ENCODE assay signal across 12 cellular contexts in the genomic region with DNA sequence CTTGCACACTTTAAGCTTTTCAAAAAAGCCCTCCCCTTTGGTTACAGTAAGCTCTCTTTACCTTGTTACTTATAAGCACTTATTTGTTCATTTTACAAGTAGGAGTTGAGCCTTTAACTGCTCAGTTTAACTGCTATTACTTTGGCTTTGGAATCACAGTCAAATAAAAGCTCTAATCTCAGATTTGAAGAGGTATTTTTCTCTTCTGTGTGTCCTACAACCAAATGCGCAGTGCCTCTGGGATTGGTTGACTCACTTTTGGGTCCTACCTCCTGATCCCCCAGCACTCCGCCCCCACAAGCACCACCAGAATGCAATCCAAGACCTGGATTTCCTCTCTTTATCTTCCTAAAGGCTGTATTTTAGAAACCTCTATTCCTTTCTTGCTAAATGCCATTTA. TPM values are rescaled to one million over a fixed set of nuclear protein-coding genes. Genes with fewer than 3 reads are reported as not detected.
A peak's percentile ranks its signal among the peaks of the same experiment; 100 is the strongest.
DNase-seq lines count a peak whose midpoint lies in the region; ATAC-seq, FAIRE-seq and TF ChIP-seq lines count a peak whose summit lies in the region.
"Had no signal": no experiment of that assay in that cellular context is flagged by ENCODE, and none has a peak within 500 bp of the region (broad histone marks: within the 10 kb centered on the region; RNA-seq: fewer than 3 reads in every experiment).

No MANE protein-coding gene starts in this region.

- peak overlapping the region; percentile 17 for H3K27ac Mint-ChIP-seq in MCF 10A (ENCODE audit: low read depth, unreplicated experiment)
- H3K27ac Mint-ChIP-seq in naive thymus-derived CD4-positive, alpha-beta T cell: peak overlapping the region in 5 of 9 donors; percentile 7 to 71 (median 52)

- H4K20me1 ChIP-seq in MM.1S (ENCODE audit: insufficient read depth, low read length): no peaks in the 10 kb centered on the region

- H3K4me1 ChIP-seq in A549 (peaks cover 57% of the 10 kb centered on the region), MM.1S (ENCODE audit: low read length) (peaks cover 32% of the 10 kb centered on the region)
- peaks cover 28 to 37% of the 10 kb centered on the region in 2 donors for H3K4me1 ChIP-seq in naive thymus-derived CD4-positive, alpha-beta T cell (ENCODE audit: control insufficient read depth in 2 of 2, insufficient read depth in 2 of 2, low read length in 2 of 2)

- H3K4me3 ChIP-seq in A549 (no peak overlapping the region), MM.1S (ENCODE audit: low read length) (no peak overlapping the region)
- H3K4me3 ChIP-seq in naive thymus-derived CD4-positive, alpha-beta T cell (ENCODE audit: low read length): no peak overlapping the region
- H3K4me3 ChIP-seq: GM23248 had no signal

- H3K9me3 Mint-ChIP-seq in MCF 10A (ENCODE audit: unreplicated experiment): no peaks in the 10 kb centered on the region
- no peaks in the 10 kb centered on the region for H3K9me3 Mint-ChIP-seq in naive thymus-derived CD4-positive, alpha-beta T cell

- FAIRE-seq in A549 (lab: Jason Lieb, UNC) (no peak), GM19239 (lab: Jason Lieb, UNC) (peak; percentile 52)
- FAIRE-seq: keratinocyte had no signal

- CTCF ChIA-PET in A549 (lab: Yijun Ruan, JAX) (interaction anchor here (1.1 to 1.4 kb wide), 4 partner anchors 12 to 181 kb away, joined by 3 to 6 read pairs (median 4); no protein-coding TSS in a partner anchor), MCF 10A (lab: Yijun Ruan, JAX) (interaction anchor here (0.7 to 14.9 kb wide), 5 partner anchors 11 to 180 kb away, joined by 3 to 270 read pairs (median 6); a partner anchor contains a TSS)
- CTCF ChIA-PET in naive thymus-derived CD4-positive, alpha-beta T cell (lab: Charles Lee): interaction anchor here (0.9 to 1.1 kb wide), 2 partner anchors 9 to 12 kb away, joined by 3 to 4 read pairs; no protein-coding TSS in a partner anchor

- H3K36me3 Mint-ChIP-seq in MCF 10A (ENCODE audit: insufficient read depth, unreplicated experiment): peaks cover 7% of the 10 kb centered on the region
- peaks cover 3 to 15% (median 6%) of the 10 kb centered on the region in 5 donors for H3K36me3 Mint-ChIP-seq in naive thymus-derived CD4-positive, alpha-beta T cell

- H3F3A ChIP-seq in MM.1S (ENCODE audit: insufficient read depth, low read length): peaks cover 25% of the 10 kb centered on the region

- 0 out of 2 replicates have a peak, but pooled peaks cover 9% of the 10 kb centered on the region for H3K79me2 ChIP-seq in MM.1S (ENCODE audit: low read length)

- no TSS peak for BruUV-seq in MCF 10A (replicated peaks; lab: Mats Ljungman, UMichigan)

- peak overlapping the region; percentile 81 for H3K4me2 ChIP-seq in A549
- H3K4me2 ChIP-seq in MM.1S (ENCODE audit: low read depth, low read length): no peak overlapping the region

- WGBS in A549 (ENCODE audit: missing lambda C conversion rate): 88% methylated on average over 2 of the region's 2 CpGs

- H3K9ac ChIP-seq in MM.1S (ENCODE audit: low read length): no peak overlapping the region
- H3K9ac ChIP-seq: GM23248 had no signal

- intact Hi-C loops in MCF 10A (cut with micrococcal nuclease): no loop called here
- intact Hi-C loops in naive thymus-derived CD4-positive, alpha-beta T cell (cut with micrococcal nuclease): no loop called here

- TF ChIP-seq RAD21 in A549 (conservative IDR thresholded peaks at IDR 0.05 in 1 of 2, IDR thresholded peaks at IDR 0.05 in 1 of 2): no peak

- POLR2A ChIA-PET in A549 (lab: Yijun Ruan, JAX) (interaction anchor here (0.5 kb wide), 1 partner anchor 268 kb away, joined by 4 read pairs; no protein-coding TSS in a partner anchor), MCF 10A (lab: Yijun Ruan, JAX) (interaction anchor here (0.5 to 7.1 kb wide), 18 partner anchors 11 to 193 kb away, joined by 3 to 207 read pairs (median 6); a partner anchor contains a TSS)
- POLR2A ChIA-PET in naive thymus-derived CD4-positive, alpha-beta T cell (lab: Charles Lee): interaction anchor here (1.0 to 5.5 kb wide), 4 partner anchors 13 to 163 kb away, joined by 4 to 356 read pairs (median 42); a partner anchor contains a TSS

- H3K27ac ChIP-seq in A549: peak overlapping the region in 1 of 2 experiments; percentile 42; a peak in 1 of 6 replicates
- no peak overlapping the region for H3K27ac ChIP-seq in naive thymus-derived CD4-positive, alpha-beta T cell (ENCODE audit: low read depth, low read length)
- H3K27ac ChIP-seq in MM.1S (ENCODE audit: low read length): no peak overlapping the region
- H3K27ac ChIP-seq: GM23248 had no signal

- no peak overlapping the region for H2AFZ ChIP-seq in MM.1S (ENCODE audit: low read length)
- H2AFZ ChIP-seq: GM23248 had no signal

- H3K27me3 ChIP-seq in naive thymus-derived CD4-positive, alpha-beta T cell (ENCODE audit: control insufficient read depth in 2 of 2, insufficient read depth in 2 of 2, low read length in 2 of 2): no peaks in the 10 kb centered on the region
- H3K27me3 ChIP-seq in MM.1S (replicated peaks; ENCODE audit: insufficient read depth, low read length): no peaks in the 10 kb centered on the region

- no peak for TF ChIP-seq EP300 in A549 (IDR thresholded peaks at IDR 0.05)

- no peak for DNase-seq in A549 (ENCODE audit: low read depth in 1 of 2, low spot score in 1 of 2)
- DNase-seq in GM19239 (ENCODE audit: insufficient read length, low spot score): no peak
- peak; percentile 38 for DNase-seq in MCF 10A (ENCODE audit: unreplicated experiment)
- DNase-seq in naive thymus-derived CD4-positive, alpha-beta T cell: no peak
- no peak for DNase-seq in medulla oblongata (ENCODE audit: extremely low spot score)
- DNase-seq in MM.1S: no peak
- DNase-seq in iPS-NIHi11 (ENCODE audit: low spot score): no peak
- DNase-seq: SIG-M5 had no signal

- TF ChIP-seq CTCF in A549 (IDR thresholded peaks at IDR 0.05) (no peak), MCF 10A (IDR thresholded peaks at IDR 0.05; ENCODE audit: unreplicated experiment) (no peak), MM.1S (IDR thresholded peaks at IDR 0.05; ENCODE audit: low read length) (no peak)

- no peak for ATAC-seq in A549
- ATAC-seq in naive thymus-derived CD4-positive, alpha-beta T cell: no peak
- ATAC-seq in HG02798 (IDR thresholded peaks at IDR 0.05; ENCODE audit: poor library complexity, unreplicated experiment): no peak

- no peaks in the 10 kb centered on the region for H3K27me3 Mint-ChIP-seq in MCF 10A (ENCODE audit: insufficient read depth, unreplicated experiment)
- H3K27me3 Mint-ChIP-seq in naive thymus-derived CD4-positive, alpha-beta T cell: no peaks in the 10 kb centered on the region

- no peak for TF ChIP-seq POLR2A in A549 (IDR thresholded peaks at IDR 0.05; ENCODE audit: low read length)

- peak overlapping the region; percentile 93 for H3K4me3 Mint-ChIP-seq in MCF 10A (ENCODE audit: unreplicated experiment)
- peak overlapping the region in 3 of 10 donors; percentile 4 to 65 (median 7) for H3K4me3 Mint-ChIP-seq in naive thymus-derived CD4-positive, alpha-beta T cell

- H3K4me1 Mint-ChIP-seq in MCF 10A (ENCODE audit: insufficient read depth, unreplicated experiment): peaks cover 48% of the 10 kb centered on the region
- H3K4me1 Mint-ChIP-seq in naive thymus-derived CD4-positive, alpha-beta T cell: peaks cover 35 to 66% (median 57%) of the 10 kb centered on the region in 7 donors

- H3K9me3 ChIP-seq in A549: no peaks in the 10 kb centered on the region
- no peaks in the 10 kb centered on the region for H3K9me3 ChIP-seq in naive thymus-derived CD4-positive, alpha-beta T cell (ENCODE audit: control insufficient read depth in 2 of 3, low read length in 3 of 3)
- no peaks in the 10 kb centered on the region for H3K9me3 ChIP-seq in MM.1S (replicated peaks; ENCODE audit: insufficient read depth, low read length)

- no peaks in the 10 kb centered on the region for H3K9me2 ChIP-seq in MM.1S (replicated peaks; ENCODE audit: insufficient read depth, low read length)

- H3K36me3 ChIP-seq in naive thymus-derived CD4-positive, alpha-beta T cell (ENCODE audit: control insufficient read depth in 2 of 3, insufficient read depth in 3 of 3, low read length in 3 of 3): no peaks in the 10 kb centered on the region
- H3K36me3 ChIP-seq in MM.1S (replicated peaks; ENCODE audit: insufficient read depth, low read length): no peaks in the 10 kb centered on the region

RNA-seq across cellular contexts. Expression of a gene that starts 2.5 kb away (rescaled TPM):
- polyA plus RNA-seq in A549 (2011; rRNA removed) (154 and 195 TPM in 2 replicates), A549 (2017; fragmentation: RNase III; extraction: RNeasy Plus Mini Kit Qiagen cat#74134 plus additional on column Dnase treatment) (60.3 to 74.1 TPM (median 66.4 TPM) in 3 replicates)
- polyA plus RNA-seq in A549 (2012; cell fraction: cytosol; rRNA removed): 70.9 and 72.3 TPM in 2 replicates
- polyA plus RNA-seq in A549 (2012; cell fraction: nucleus; rRNA removed): 50.6 and 56.7 TPM in 2 replicates
- 278 and 281 TPM in 2 replicates for polyA minus RNA-seq in A549 (2011; rRNA and poly(A)+ RNA removed)
- 50.9 and 52.3 TPM in 2 replicates for total RNA-seq in MCF 10A (2022)
- total RNA-seq in naive thymus-derived CD4-positive, alpha-beta T cell: 10 to 100 TPM; 30.6 to 55.6 (median 38.0) TPM
- 10 to 100 TPM; 12.8 to 23.4 TPM for polyA plus RNA-seq in naive thymus-derived CD4-positive, alpha-beta T cell

RNA-seq across cellular contexts. Expression of a gene that starts 43.8 kb away (rescaled TPM):
- polyA plus RNA-seq in A549 (2011; rRNA removed) (0.09 TPM in 1 of 2 replicates, not detected in the other), A549 (2017; fragmentation: RNase III; extraction: RNeasy Plus Mini Kit Qiagen cat#74134 plus additional on column Dnase treatment) (0.04 TPM in 1 of 3 replicates, not detected in the others)
- 0.13 and 0.15 TPM in 2 replicates for polyA plus RNA-seq in A549 (2012; cell fraction: cytosol; rRNA removed)
- 0.16 and 0.17 TPM in 2 replicates for polyA plus RNA-seq in A549 (2012; cell fraction: nucleus; rRNA removed)
- not detected in 2 replicates for polyA minus RNA-seq in A549 (2011; rRNA and poly(A)+ RNA removed)
- total RNA-seq in MCF 10A (2022): not detected in 2 replicates
- total RNA-seq in naive thymus-derived CD4-positive, alpha-beta T cell: under 1 TPM in 3 of 5 experiments, not detected in 2; 0.34 to 0.46 (median 0.46) TPM
- polyA plus RNA-seq in naive thymus-derived CD4-positive, alpha-beta T cell: under 1 TPM; 0.14 to 0.44 TPM
- total RNA-seq: GM23248, renal cortical epithelial cell had no signal
- polyA plus RNA-seq: GM23248, keratinocyte had no signal
